In genomic region chr17:61684818-61685217, GRCh38 we compare ENCODE assay signal across 26 cellular contexts.
"Had no signal": no experiment of that assay in that cellular context is flagged by ENCODE, and none has a peak within 500 bp of the region (broad histone marks: within the 10 kb centered on the region; RNA-seq: fewer than 3 reads in every experiment).

No MANE protein-coding gene starts in this region.

- H3K9me3 ChIP-seq: stomach, suprapubic skin, testis, thoracic aorta, thyroid gland, tibial artery, tibial nerve, transverse colon, upper lobe of left lung, upper lobe of right lung, uterus, vagina had no signal

- DNase-seq: stimulated activated CD4-positive, alpha-beta T cell treated with anti-CD3 and anti-CD28 coated beads, Interleukin-2, amount 100 ng/mL, for 48 hours; stimulated activated CD4-positive, alpha-beta T cell treated with anti-CD3 and anti-CD28 coated beads, Interleukin-4, amount 100 ng/mL, for 1 hour; stimulated activated CD4-positive, alpha-beta T cell treated with anti-CD3 and anti-CD28 coated beads, Interleukin-4, amount 100 ng/mL, for 24 hours; stimulated activated CD4-positive, alpha-beta T cell treated with anti-CD3 and anti-CD28 coated beads, Interleukin-4, amount 100 ng/mL, for 4 hours; stimulated activated CD8-positive, alpha-beta memory T cell treated with anti-CD3 and anti-CD28 coated beads, Interleukin-4, amount 100 ng/mL, for 48 hours; stimulated activated naive B cell treated with anti-CD40 and anti-IgM and Interleukin-4, amounts not matched to agents 10 μg/mL and 1 μg/mL and 100 μg/mL, for 72 hours; stimulated activated naive CD4-positive, alpha-beta T cell; stimulated activated naive CD4-positive, alpha-beta T cell treated with Interleukin-2 at 50 U/mL for 16 hours; stimulated activated naive CD8-positive, alpha-beta T cell treated with anti-CD3 and anti-CD28 coated beads, Interleukin-15, amount 100 ng/mL, for 72 hours; stimulated activated naive CD8-positive, alpha-beta T cell treated with anti-CD3 and anti-CD28 coated beads, Interleukin-15, Interleukin-2, amounts not matched to agents 100 U/mL and 50 U/mL, for 24 hours; stomach; substantia nigra; testis; thyroid gland; tibial artery; transverse colon; trophoblast cell; upper lobe of left lung; upper lobe of right lung; uterus had no signal

- H3K36me3 ChIP-seq: stomach, suprapubic skin, thoracic aorta, thyroid gland, tibial artery, tibial nerve, transverse colon, upper lobe of left lung, upper lobe of right lung, uterus, vagina had no signal

- H3K27ac ChIP-seq: stomach, suprapubic skin, testis, thoracic aorta, thyroid gland, tibial artery, tibial nerve, transverse colon, upper lobe of left lung, upper lobe of right lung, uterus, vagina had no signal

- H3K27me3 ChIP-seq: stomach, suprapubic skin, testis, thyroid gland, tibial artery, tibial nerve, transverse colon, upper lobe of left lung, upper lobe of right lung, uterus, vagina had no signal

- H3K4me1 ChIP-seq: stomach, suprapubic skin, testis, thyroid gland, tibial artery, tibial nerve, transverse colon, upper lobe of left lung, upper lobe of right lung, uterus, vagina had no signal

- ATAC-seq: stimulated activated effector memory CD8-positive, alpha-beta T cell treated with anti-CD3 and anti-CD28 coated beads, Interleukin-12 subunit alpha, Interleukin-12 subunit beta, amount 100 ng/mL, for 72 hours; stimulated activated memory B cell treated with anti-CD40 and anti-IgM and Interleukin-4, amounts not matched to agents 10 μg/mL and 1 μg/mL and 100 μg/mL, for 72 hours; stimulated activated naive B cell treated with anti-CD40 and anti-IgM and Interleukin-4, amounts not matched to agents 10 μg/mL and 1 μg/mL and 100 μg/mL, for 72 hours; stimulated activated naive CD8-positive, alpha-beta T cell treated with anti-CD3 and anti-CD28 coated beads, Interleukin-15, amount 100 ng/mL, for 72 hours; stimulated activated naive CD8-positive, alpha-beta T cell treated with anti-CD3 and anti-CD28 coated beads, Interleukin-15, Interleukin-2, amounts not matched to agents 100 U/mL and 50 U/mL, for 24 hours; upper lobe of right lung had no signal

- H3K4me3 ChIP-seq: stomach, suprapubic skin, testis, thoracic aorta, thyroid gland, tibial artery, tibial nerve, transverse colon, upper lobe of left lung, upper lobe of right lung, uterus, vagina had no signal
